In genomic region chr15:57572463-57572862, GRCh38 we compare ENCODE assay signal across 22 cellular contexts. TPM values are rescaled to one million over a fixed set of nuclear protein-coding genes. Genes with fewer than 3 reads are reported as not detected.
DNase-seq lines count a peak whose midpoint lies in the region; ATAC-seq and TF ChIP-seq lines count a peak whose summit lies in the region.
"Had no signal": no experiment of that assay in that cellular context is flagged by ENCODE, and none has a peak within 500 bp of the region (broad histone marks: within the 10 kb centered on the region; RNA-seq: fewer than 3 reads in every experiment).

No MANE protein-coding gene starts in this region.

- H3K9me3 Mint-ChIP-seq in activated CD4-positive, alpha-beta memory T cell treated with anti-CD3 and anti-CD28 coated beads, Interleukin-2, amount 10 ng/mL, durations not matched to agents 7 days and 5 days, result no peaks in the 10 kb centered on the region
- H3K9me3 Mint-ChIP-seq in WTC11, result 0 out of 2 replicates have a peak, but pooled peaks cover 3% of the 10 kb centered on the region

- H3K27me3 ChIP-seq in right cardiac atrium (ENCODE audit: control insufficient read depth, insufficient read depth), result no peaks in the 10 kb centered on the region
- H3K27me3 ChIP-seq: Peyer's patch had no signal

- H3K36me3 Mint-ChIP-seq in activated CD4-positive, alpha-beta memory T cell treated with anti-CD3 and anti-CD28 coated beads, Interleukin-2, amount 10 ng/mL, durations not matched to agents 7 days and 5 days (ENCODE audit: low read depth), result no peaks in the 10 kb centered on the region
- no peaks in the 10 kb centered on the region for H3K36me3 Mint-ChIP-seq in WTC11

- 86% methylated on average over 3 of the region's 3 CpGs for WGBS in right cardiac atrium

- H3K4me3 Mint-ChIP-seq in activated CD4-positive, alpha-beta memory T cell treated with anti-CD3 and anti-CD28 coated beads, Interleukin-2, amount 10 ng/mL, durations not matched to agents 7 days and 5 days, result no peak overlapping the region
- no peak overlapping the region for H3K4me3 Mint-ChIP-seq in WTC11

- H3K4me1 Mint-ChIP-seq in activated CD4-positive, alpha-beta memory T cell treated with anti-CD3 and anti-CD28 coated beads, Interleukin-2, amount 10 ng/mL, durations not matched to agents 7 days and 5 days, result peaks cover 1% of the 10 kb centered on the region
- H3K4me1 Mint-ChIP-seq in WTC11, result peaks cover 13% of the 10 kb centered on the region

- CTCF ChIA-PET in activated CD4-positive, alpha-beta memory T cell treated with anti-CD3 and anti-CD28 coated beads, Interleukin-2, amount 10 ng/mL, durations not matched to agents 7 days and 5 days (lab: Charles Lee), result interaction anchor here (0.9 kb wide), 1 partner anchor 288 kb away, joined by 3 read pairs; no protein-coding TSS in a partner anchor
- CTCF ChIA-PET in WTC11 (lab: Charles Lee), result interaction anchor here (1.4 kb wide), 1 partner anchor 232 kb away, joined by 3 read pairs; no protein-coding TSS in a partner anchor

- ATAC-seq in right cardiac atrium, result no peak
- no peak for ATAC-seq in WTC11

- H3K4me1 ChIP-seq in right cardiac atrium (ENCODE audit: control insufficient read depth, insufficient read depth, low read length), result no peaks in the 10 kb centered on the region
- H3K4me1 ChIP-seq: Peyer's patch had no signal

- H3K27ac ChIP-seq in right cardiac atrium (ENCODE audit: low read length), result no peak overlapping the region
- H3K27ac ChIP-seq: Peyer's patch had no signal

- H3K4me3 ChIP-seq in right cardiac atrium (ENCODE audit: low read length), result no peak overlapping the region
- H3K4me3 ChIP-seq: Peyer's patch had no signal

- H3K27ac Mint-ChIP-seq in activated CD4-positive, alpha-beta memory T cell treated with anti-CD3 and anti-CD28 coated beads, Interleukin-2, amount 10 ng/mL, durations not matched to agents 7 days and 5 days, result no peak overlapping the region
- no peak overlapping the region for H3K27ac Mint-ChIP-seq in WTC11

- H3K27me3 Mint-ChIP-seq in activated CD4-positive, alpha-beta memory T cell treated with anti-CD3 and anti-CD28 coated beads, Interleukin-2, amount 10 ng/mL, durations not matched to agents 7 days and 5 days, result peaks cover 14% of the 10 kb centered on the region
- no peaks in the 10 kb centered on the region for H3K27me3 Mint-ChIP-seq in WTC11 (ENCODE audit: low read depth)

- H3K9me3 ChIP-seq in right cardiac atrium (ENCODE audit: control insufficient read depth, low read length), result no peaks in the 10 kb centered on the region
- H3K9me3 ChIP-seq: Peyer's patch had no signal

- TF ChIP-seq CTCF in WTC11 (IDR thresholded peaks at IDR 0.05), result no peak

- intact Hi-C loops in cardiac septum (cut with DNase I) (no loop called here), right cardiac atrium (cut with DNase I) (no loop called here)

- DNase-seq in cardiac septum (ENCODE audit: low spot score) (peak; percentile 49), right cardiac atrium (no peak), RPMI7951 (ENCODE audit: low read depth) (peak; percentile 38), fibroblast of peridontal ligament (ENCODE audit: extremely low read depth) (peak; percentile 35), HT-29 (ENCODE audit: low spot score) (no peak), WTC11 (ENCODE audit: low spot score) (no peak)
- no peak for DNase-seq in stimulated activated CD4-positive, alpha-beta T cell treated with anti-CD3 and anti-CD28 coated beads, Interleukin-12 subunit alpha, Interleukin-12 subunit beta, amount 100 ng/mL, for 4 hours
- no peak for DNase-seq in activated CD4-positive, alpha-beta memory T cell treated with anti-CD3 and anti-CD28 coated beads, Interleukin-2, amount 10 ng/mL, durations not matched to agents 7 days and 5 days
- DNase-seq: 8988T; C1 segment of cervical spinal cord; DMS79 treated with DMSO at 0.1 percent for 48 hours; GOT3; KG1; NCI-H1105 treated with DMSO at 0.1 percent for 48 hours; NCI-H1694 treated with DMSO at 0.1 percent for 48 hours; NCI-H2107; NCI-H510A; NCI-H748 treated with DMSO at 0.1 percent for 48 hours; NK-92 treated with Interleukin-12 subunit alpha and Interleukin-12 subunit beta, amount 100 ng/mL, for 24 hours; Peyer's patch; Right ventricle myocardium superior had no signal

- POLR2A ChIA-PET in activated CD4-positive, alpha-beta memory T cell treated with anti-CD3 and anti-CD28 coated beads, Interleukin-2, amount 10 ng/mL, durations not matched to agents 7 days and 5 days (lab: Charles Lee), result interaction anchor here (1.0 kb wide), 1 partner anchor 134 kb away, joined by 3 read pairs; the partner anchor contains the start of gene POLR2M
- POLR2A ChIA-PET in WTC11 (lab: Charles Lee), result no interaction called here

TF ChIP-seq in WTC11, 78 proteins besides CTCF, POLR2A, EP300 and RAD21:
- TF ChIP-seq E2F1 (CRISPR knock-in tag; IDR thresholded peaks at IDR 0.05) (no peak), KAT7 (CRISPR knock-in tag; IDR thresholded peaks at IDR 0.05; ENCODE audit: borderline replicate concordance) (no peak), SMAD3 (CRISPR knock-in tag; IDR thresholded peaks at IDR 0.05; ENCODE audit: borderline replicate concordance) (no peak), CREM (CRISPR knock-in tag; IDR thresholded peaks at IDR 0.05) (no peak), ZMAT4 (CRISPR knock-in tag; IDR thresholded peaks at IDR 0.05) (no peak), ZNF317 (CRISPR knock-in tag; IDR thresholded peaks at IDR 0.05; ENCODE audit: borderline replicate concordance, low read depth) (no peak), ETV6 (CRISPR knock-in tag; IDR thresholded peaks at IDR 0.05) (no peak), ZSCAN18 (CRISPR knock-in tag; IDR thresholded peaks at IDR 0.05) (no peak), ATF6 (CRISPR knock-in tag; IDR thresholded peaks at IDR 0.05) (no peak), ZNF423 (CRISPR knock-in tag; IDR thresholded peaks at IDR 0.05) (no peak), ZNF219 (CRISPR knock-in tag; IDR thresholded peaks at IDR 0.05; ENCODE audit: borderline replicate concordance) (no peak)

RNA-seq across cellular contexts. Expression of gene MYZAP, which starts 19.2 kb away (rescaled TPM):
- 658 TPM for total RNA-seq in cardiac septum
- total RNA-seq in right cardiac atrium, result 100 to 1,000 TPM; 557 to 764 (median 622) TPM
- 558 TPM for polyA plus RNA-seq in right cardiac atrium
- 0.24 and 0.29 TPM in 2 replicates for total RNA-seq in RPMI7951 (2014; rRNA removed; shearing (Covaris generic))
- total RNA-seq in HT-29 (2014; rRNA removed; shearing (Covaris generic)), result 6.5 and 7.7 TPM in 2 replicates
- under 1 TPM in 1 of 2 experiments, not detected in 1; 0.18 TPM for total RNA-seq in activated CD4-positive, alpha-beta memory T cell treated with anti-CD3 and anti-CD28 coated beads, Interleukin-2, amount 10 ng/mL, durations not matched to agents 7 days and 5 days
- 0.60 to 0.73 TPM (median 0.68 TPM) in 3 replicates for total RNA-seq in WTC11 (2021)
- polyA plus RNA-seq: AG04450 had no signal

Comparison
In these comparisons a context has a peak if more than half of its experiments do, and no peak if none do; other contexts are left out.
1. DNase-seq: peak in cardiac septum (single experiment), RPMI7951 (single experiment) and fibroblast of peridontal ligament (single experiment); none in right cardiac atrium (0 of 3), HT-29 (single experiment), stimulated activated CD4-positive, alpha-beta T cell treated with anti-CD3 and anti-CD28 coated beads, Interleukin-12 subunit alpha, Interleukin-12 subunit beta, amount 100 ng/mL, for 4 hours (single experiment), activated CD4-positive, alpha-beta memory T cell treated with anti-CD3 and anti-CD28 coated beads, Interleukin-2, amount 10 ng/mL, durations not matched to agents 7 days and 5 days (single experiment) and WTC11 (single experiment).
2. RNA of gene MYZAP, which starts 19.2 kb away (total RNA-seq): 658 TPM in cardiac septum (single experiment) and 557 to 764 TPM in right cardiac atrium; 6.5 to 7.7 TPM in HT-29, 0.60 to 0.73 TPM in WTC11, 0.24 to 0.29 TPM in RPMI7951 and 0.18 TPM in activated CD4-positive, alpha-beta memory T cell treated with anti-CD3 and anti-CD28 coated beads, Interleukin-2, amount 10 ng/mL, durations not matched to agents 7 days and 5 days; every median in the first group is over 10 times any median in the second.